Comparison of ENCODE assay signal across 18 cellular contexts in genomic region chr17:68707032-68707431, GRCh38.
A peak's percentile ranks its signal among the peaks of the same experiment; 100 is the strongest.
DNase-seq lines count a peak whose midpoint lies in the region; ATAC-seq, FAIRE-seq and TF ChIP-seq lines count a peak whose summit lies in the region.
"Had no signal": no experiment of that assay in that cellular context is flagged by ENCODE, and none has a peak within 500 bp of the region (broad histone marks: within the 10 kb centered on the region; RNA-seq: fewer than 3 reads in every experiment).

No MANE protein-coding gene starts in this region.

- H3K4me3 ChIP-seq in cardiac fibroblast (replicated peaks in 1 of 2; ENCODE audit: low read depth in 2 of 2, low read length in 2 of 2) (no peak overlapping the region), keratinocyte (ENCODE audit: control insufficient read depth in 2 of 3, extremely low read depth in 1 of 3, insufficient read depth in 2 of 3, low read depth in 1 of 3, low read length in 3 of 3) (no peak overlapping the region)
- H3K4me3 ChIP-seq: GM12878, upper lobe of right lung had no signal

- no peak overlapping the region for H3K9ac ChIP-seq in keratinocyte (ENCODE audit: control insufficient read depth, extremely low read depth, insufficient read depth, low read length)

- FAIRE-seq in keratinocyte (lab: Jason Lieb, UNC), result peak; percentile 9
- FAIRE-seq: A204.1, GM12878, TTC549 had no signal

- H3K9me1 ChIP-seq in keratinocyte (ENCODE audit: control insufficient read depth, extremely low read depth, insufficient read depth, low read length), result no peaks in the 10 kb centered on the region

- dilution Hi-C loops in keratinocyte (cut with MboI; ENCODE audit: extremely low pct_ligation_motif_present, low sequenced_read_pairs), result no loop called here

- no peaks in the 10 kb centered on the region for H4K20me1 ChIP-seq in keratinocyte (ENCODE audit: control insufficient read depth, extremely low read depth, insufficient read depth, low read length)

- no peak overlapping the region for H3K4me2 ChIP-seq in keratinocyte (ENCODE audit: control insufficient read depth, extremely low read depth, insufficient read depth, low read depth, low read length)

- ATAC-seq in Right ventricle myocardium superior (ENCODE audit: poor library complexity) (peak; percentile 42), GM18909 (IDR thresholded peaks at IDR 0.05; ENCODE audit: poor library complexity, unreplicated experiment) (no peak), GM21825 (IDR thresholded peaks at IDR 0.05; ENCODE audit: unreplicated experiment) (no peak)
- ATAC-seq: GM12878, HCT116, left lobe of liver, upper lobe of right lung had no signal

- H3K36me3 ChIP-seq in keratinocyte (ENCODE audit: control insufficient read depth in 2 of 2, extremely low read depth in 1 of 2, insufficient read depth in 2 of 2, low read length in 2 of 2), result no peaks in the 10 kb centered on the region
- H3K36me3 ChIP-seq: upper lobe of right lung had no signal

- no peaks in the 10 kb centered on the region for H3K9me3 ChIP-seq in keratinocyte (ENCODE audit: control insufficient read depth, low read depth, low read length)
- H3K9me3 ChIP-seq: upper lobe of right lung had no signal

- H3K79me2 ChIP-seq in keratinocyte (ENCODE audit: control insufficient read depth, insufficient read depth, low read length), result no peaks in the 10 kb centered on the region

- no peak for DNase-seq in Right ventricle myocardium superior
- no peak for DNase-seq in cardiac septum (ENCODE audit: low spot score)
- DNase-seq in cardiac fibroblast (ENCODE audit: low read depth in 2 of 2), result peak; percentile 33 to 41
- no peak for DNase-seq in keratinocyte (ENCODE audit: low read depth, low spot score)
- no peak for DNase-seq in ACHN
- no peak for DNase-seq in RPMI8226
- DNase-seq: activated naive CD4-positive, alpha-beta T cell treated with anti-CD3 and anti-CD28 coated beads, Interleukin-2, amount 50 U/mL, for 16 hours; NCI-H1092 treated with DMSO at 0.1 percent for 48 hours; NCI-H524 treated with DMSO at 0.1 percent for 48 hours; SHP77; upper lobe of right lung had no signal

- no peaks in the 10 kb centered on the region for H3K27me3 ChIP-seq in keratinocyte (ENCODE audit: control insufficient read depth, extremely low read depth, insufficient read depth, low read length)
- H3K27me3 ChIP-seq: upper lobe of right lung had no signal

- in situ Hi-C loops in ACHN (cut with HindIII; ENCODE audit: low pct_ligation_motif_present, low pct_unique_long_range_greater_than_20kb, low sequenced_read_pairs), result no loop called here

- no peak overlapping the region for H2AFZ ChIP-seq in keratinocyte (ENCODE audit: control insufficient read depth, low read length)

- no peaks in the 10 kb centered on the region for H3K4me1 ChIP-seq in keratinocyte (ENCODE audit: control insufficient read depth, extremely low read depth, insufficient read depth, low read length)
- H3K4me1 ChIP-seq: upper lobe of right lung had no signal

- H3K27ac ChIP-seq in keratinocyte (ENCODE audit: control insufficient read depth, insufficient read depth, low read length), result no peak overlapping the region
- H3K27ac ChIP-seq: upper lobe of right lung had no signal

- TF ChIP-seq CTCF in cardiac fibroblast (IDR thresholded peaks at IDR 0.05; ENCODE audit: low read depth, low read length), result no peak
- no peak for TF ChIP-seq CTCF in keratinocyte (optimal IDR thresholded peaks at IDR 0.05 in 1 of 3, IDR thresholded peaks at IDR 0.05 in 1 of 3, conservative IDR thresholded peaks at IDR 0.05 in 1 of 3; ENCODE audit: extremely low read depth in 1 of 3, insufficient read depth in 2 of 3, low read length in 3 of 3)

- intact Hi-C loops in Right ventricle myocardium superior (cut with DNase I) (no loop called here), cardiac septum (cut with DNase I) (no loop called here)

Comparison
In these comparisons a context has a peak if more than half of its experiments do, and no peak if none do; other contexts are left out.
1. DNase-seq: peak in cardiac fibroblast (2 of 2); none in Right ventricle myocardium superior (single experiment), cardiac septum (single experiment), keratinocyte (single experiment), ACHN (single experiment) and RPMI8226 (single experiment).